Comparison of ENCODE assay signal across 8 cellular contexts in the genomic region with DNA sequence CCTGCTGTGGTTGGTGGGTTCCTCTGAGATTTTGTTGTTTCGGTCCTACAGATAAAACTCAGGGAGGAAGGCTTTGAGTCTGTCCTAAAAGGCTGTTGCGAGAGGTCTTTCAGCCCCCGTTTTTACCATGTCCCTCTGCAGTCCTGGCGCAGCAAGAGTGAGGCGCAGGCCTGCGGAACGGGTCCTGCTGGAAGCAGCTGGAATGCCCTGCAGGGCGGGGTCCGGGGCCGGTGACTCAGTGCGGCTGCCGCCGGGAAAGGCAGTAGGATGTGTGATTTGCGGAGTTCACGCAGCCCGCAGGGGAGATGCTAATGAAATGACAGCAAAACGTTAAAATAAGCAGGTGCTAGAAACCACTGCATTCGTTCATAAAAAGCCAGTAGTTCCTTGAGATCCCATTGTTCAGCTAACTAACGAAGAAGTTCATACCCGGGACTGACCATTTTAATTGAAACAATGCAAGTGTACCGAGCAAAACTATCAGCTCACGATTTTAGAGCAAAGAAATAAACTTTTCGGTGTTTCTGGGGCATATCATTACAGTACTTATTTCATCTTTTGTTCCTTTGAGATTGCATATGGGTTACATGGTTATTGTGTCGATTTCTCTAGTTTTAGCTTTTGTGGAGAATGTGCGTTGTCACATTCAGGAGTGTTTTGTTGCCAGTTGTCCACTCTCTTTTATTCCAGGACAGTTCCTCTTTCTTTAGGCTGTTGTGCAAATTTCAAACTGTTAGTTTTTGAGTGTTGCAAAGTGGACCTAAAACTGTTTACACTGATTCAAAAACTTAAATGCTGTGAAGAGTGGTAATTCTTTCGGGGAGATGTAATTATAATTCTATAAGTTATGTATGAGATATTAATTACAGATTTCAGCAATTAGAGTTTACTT. TPM values are rescaled to one million over a fixed set of nuclear protein-coding genes. Genes with fewer than 3 reads are reported as not detected.
DNase-seq lines count a peak whose midpoint lies in the region; ATAC-seq lines count a peak whose summit lies in the region.

No MANE protein-coding gene starts in this region.

- H3K4me1 Mint-ChIP-seq in T-cell, result peaks cover 23 to 31% (median 26%) of the 10 kb centered on the region in 3 donors

- CTCF ChIA-PET in T-cell (lab: Charles Lee), result interaction anchor here in 1 of 2 donors (0.9 kb wide), 1 partner anchor 22 kb away, joined by 3 read pairs; no protein-coding TSS in a partner anchor

- ATAC-seq in HG02852 (IDR thresholded peaks at IDR 0.05; ENCODE audit: unreplicated experiment) (peak; percentile 18), T-cell (replicated peaks in 1 of 4) (peak; percentile 10 to 31 (median 18))

- peak overlapping the region in 1 of 2 donors; percentile 46 for H3K27ac Mint-ChIP-seq in T-cell

- peak overlapping the region; percentile 78 to 86 (median 79) for H3K4me3 Mint-ChIP-seq in T-cell

- in situ Hi-C loops in T47D (cut with HindIII; ENCODE audit: low pct_unique_long_range_greater_than_20kb, low sequenced_read_pairs), result no loop called here

- peak; percentile 49 for DNase-seq in NK-92 treated with Interleukin-12 subunit alpha and Interleukin-12 subunit beta, amount 100 ng/mL, for 24 hours (lab: John Stamatoyannopoulos, UW)
- no peak for DNase-seq in NK-92 (lab: John Stamatoyannopoulos, UW; ENCODE audit: unreplicated experiment)
- peak; percentile 75 for DNase-seq in NCI-H1417 treated with DMSO at 0.1 percent for 48 hours (lab: John Stamatoyannopoulos, UW)
- peak in 19 of 34 experiments; percentile 7 to 26 (median 14) for DNase-seq in T-cell
- DNase-seq in T47D (ENCODE audit: low read depth in 1 of 2, low spot score in 1 of 2), result peak; percentile 83 to 95
- DNase-seq in iPS-NIHi7 (ENCODE audit: extremely low spot score), result peak; percentile 91
- peak; percentile 55 for DNase-seq in smooth muscle cell of the brain vasculature (ENCODE audit: low read depth, low spot score)

- POLR2A ChIA-PET in T-cell (lab: Charles Lee), result no interaction called here

- no peaks in the 10 kb centered on the region for H3K36me3 Mint-ChIP-seq in T-cell

- H3K27me3 Mint-ChIP-seq in T-cell, result no peaks in the 10 kb centered on the region

- no peaks in the 10 kb centered on the region for H3K9me3 Mint-ChIP-seq in T-cell

RNA-seq across cellular contexts. Expression of a gene that starts 0.8 kb away (rescaled TPM):
- 1 to 10 TPM in 4 of 5 donors, under 1 TPM in 1; 0.69 to 1.5 (median 1.1) TPM for total RNA-seq in T-cell
